Comparison of ENCODE assay signal across 28 cellular contexts in the genomic region with DNA sequence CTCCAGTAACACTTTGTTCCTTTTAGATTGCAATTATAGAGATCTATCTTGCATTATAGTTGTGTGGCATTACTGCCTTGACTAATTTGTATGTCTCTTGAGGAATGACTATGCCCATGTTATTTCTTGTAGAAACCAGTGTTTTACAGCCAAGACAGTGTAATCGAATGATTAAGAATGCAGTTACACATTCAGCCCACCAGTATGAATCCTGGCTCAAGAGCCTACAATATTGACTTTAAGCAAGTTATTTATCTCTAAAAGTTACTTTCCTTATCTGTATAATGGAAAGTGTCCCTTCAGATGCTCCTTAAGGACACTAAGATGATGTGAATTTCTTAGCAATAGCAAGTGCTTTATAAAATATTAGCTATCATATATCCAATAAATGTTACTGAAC. TPM values are rescaled to one million over a fixed set of nuclear protein-coding genes. Genes with fewer than 3 reads are reported as not detected.
DNase-seq lines count a peak whose midpoint lies in the region; ATAC-seq and TF ChIP-seq lines count a peak whose summit lies in the region.
"Had no signal": no experiment of that assay in that cellular context is flagged by ENCODE, and none has a peak within 500 bp of the region (broad histone marks: within the 10 kb centered on the region; RNA-seq: fewer than 3 reads in every experiment).

No MANE protein-coding gene starts in this region.

- H4K8ac ChIP-seq in IMR-90 (ENCODE audit: low read depth in 2 of 2, low read length in 2 of 2) = no peak overlapping the region

- TF ChIP-seq POLR2A in IMR-90 (IDR thresholded peaks at IDR 0.05; ENCODE audit: low read depth, low read length) = no peak
- TF ChIP-seq POLR2A in vagina (IDR thresholded peaks at IDR 0.05) = no peak

- no peak overlapping the region for H3K4me2 ChIP-seq in IMR-90 (ENCODE audit: low read depth, low read length)
- H3K4me2 ChIP-seq: BLaER1 treated with 17β-estradiol and CSF1 and Interleukin-3, amounts not matched to agents 10 nM and 100 nM; hepatocyte had no signal

- H3K27ac Mint-ChIP-seq in chondrocyte (ENCODE audit: unreplicated experiment) (no peak overlapping the region), neural crest cell (ENCODE audit: unreplicated experiment) (no peak overlapping the region)
- H3K27ac Mint-ChIP-seq: activated CD4-positive, alpha-beta T cell treated with anti-CD3 and anti-CD28 coated beads, Interleukin-2, amount 10 ng/mL, durations not matched to agents 24 days and 14 days; T-helper 2 cell treated with Interferon-gamma antibody and Interleukin-4, amounts not matched to agents 5 μg/mL and 100 μg/mL, for 36 hours had no signal

- no peaks in the 10 kb centered on the region for H3K9me3 ChIP-seq in IMR-90 (ENCODE audit: control insufficient read depth, insufficient read depth, low read length)
- no peaks in the 10 kb centered on the region for H3K9me3 ChIP-seq in vagina
- H3K9me3 ChIP-seq: neutrophil, prostate gland had no signal

- no CpG with 5 or more reads among the region's 1 CpG for WGBS in IMR-90 (ENCODE audit: extremely low coverage in 2 of 2, insufficient read length in 1 of 2), 2 experiments

- no peak overlapping the region for H3K23ac ChIP-seq in IMR-90 (ENCODE audit: low read depth, low read length)

- H3K36me3 ChIP-seq in IMR-90 (ENCODE audit: control insufficient read depth, insufficient read depth, low read length) (no peaks in the 10 kb centered on the region), vagina (no peaks in the 10 kb centered on the region)
- H3K36me3 ChIP-seq: brain microvascular endothelial cell, neutrophil, prostate gland had no signal

- no peak overlapping the region for H2AK9ac ChIP-seq in IMR-90 (replicated peaks; ENCODE audit: low read depth, low read length, poor library complexity)

- H2AFZ ChIP-seq in IMR-90 (replicated peaks; ENCODE audit: low read length, poor library complexity) = no peak overlapping the region
- H2AFZ ChIP-seq: hepatocyte had no signal

- CTCF ChIA-PET in IMR-90 (lab: Yijun Ruan, JAX) = no interaction called here

- ATAC-seq in IMR-90 (ENCODE audit: low read depth) (peak; percentile 42; the same call in 1 of the 2 replicates), Right ventricle myocardium superior (ENCODE audit: poor library complexity) (no peak)
- ATAC-seq: Right ventricle myocardium inferior had no signal

- in situ Hi-C loops in IMR-90 (cut with MboI; ENCODE audit: low sequenced_read_pairs) = no loop called here

- DNase-seq in AG10803 (ENCODE audit: low read depth) (no peak), IMR-90 (no peak), chondrocyte (ENCODE audit: low spot score) (no peak), neural crest cell (ENCODE audit: low read depth, low spot score) (no peak), vagina (ENCODE audit: extremely low spot score in 2 of 2) (no peak), Right ventricle myocardium superior (no peak), 8988T (no peak)
- no peak for DNase-seq in activated CD8-positive, alpha-beta memory T cell treated with anti-CD3 and anti-CD28 coated beads, Interleukin-2, amount 50 U/mL, for 4 hours
- DNase-seq: ACHN; activated CD4-positive, alpha-beta T cell treated with anti-CD3 and anti-CD28 coated beads, Interleukin-2, amount 10 ng/mL, durations not matched to agents 24 days and 14 days; activated naive CD4-positive, alpha-beta T cell treated with Interleukin-2 at 50 U/mL for 16 hours; activated T-cell treated with anti-CD3 and anti-CD28 coated beads, Interleukin-2, amount 50 U/mL, for 48 hours; amniotic stem cell; brain microvascular endothelial cell; COR-L47; DMS53; foreskin melanocyte; GDM1; Karpas-422; mammary epithelial cell; NCI-H1694 treated with DMSO at 0.1 percent for 48 hours; stimulated activated naive CD4-positive, alpha-beta T cell treated with Interleukin-2 at 50 U/mL for 16 hours had no signal

- no peak overlapping the region for H3K18ac ChIP-seq in IMR-90 (ENCODE audit: low read depth, low read length)

- H3K27ac ChIP-seq in IMR-90 (ENCODE audit: insufficient read depth, low read length) = no peak overlapping the region
- H3K27ac ChIP-seq in vagina = no peak overlapping the region
- H3K27ac ChIP-seq: BLaER1 treated with 17β-estradiol and CSF1 and Interleukin-3, amounts not matched to agents 10 nM and 100 nM; brain microvascular endothelial cell; hepatocyte; neutrophil; prostate gland had no signal

- H3K4me3 ChIP-seq in AG10803 (ENCODE audit: low read length) (no peak overlapping the region), IMR-90 (ENCODE audit: insufficient read depth, low read depth, low read length) (no peak overlapping the region), vagina (no peak overlapping the region)
- H3K4me3 ChIP-seq: BLaER1 treated with 17β-estradiol and CSF1 and Interleukin-3, amounts not matched to agents 10 nM and 100 nM; hepatocyte; prostate gland had no signal

- no peak overlapping the region for H2BK120ac ChIP-seq in IMR-90 (ENCODE audit: low read depth, low read length)

- no peak for TF ChIP-seq RAD21 in IMR-90 (IDR thresholded peaks at IDR 0.05; ENCODE audit: low read length)

- intact Hi-C loops in IMR-90 (cut with micrococcal nuclease) (no loop called here), vagina (cut with DNase I) (no loop called here), Right ventricle myocardium superior (cut with DNase I) (no loop called here)

- POLR2A ChIA-PET in IMR-90 (lab: Charles Lee; ENCODE audit: unreplicated experiment) = no interaction called here

- no peak overlapping the region for H4K5ac ChIP-seq in IMR-90 (ENCODE audit: low read depth, low read length)

- H3K27me3 ChIP-seq in IMR-90 (ENCODE audit: control insufficient read depth, insufficient read depth, low read length) (no peaks in the 10 kb centered on the region), vagina (no peaks in the 10 kb centered on the region)
- H3K27me3 ChIP-seq: BLaER1 treated with 17β-estradiol and CSF1 and Interleukin-3, amounts not matched to agents 10 nM and 100 nM; brain microvascular endothelial cell; hepatocyte; neutrophil had no signal

- no TSS peak for BruUV-seq in IMR-90 (replicated peaks; lab: Mats Ljungman, UMichigan)

- H3K4ac ChIP-seq in IMR-90 (ENCODE audit: low read depth, low read length) = no peak overlapping the region

- H3K4me1 Mint-ChIP-seq in chondrocyte (ENCODE audit: low read depth) = no peaks in the 10 kb centered on the region
- H3K4me1 Mint-ChIP-seq in neural crest cell = peaks cover 4% of the 10 kb centered on the region

- no peak overlapping the region for H2BK5ac ChIP-seq in IMR-90 (ENCODE audit: low read depth, low read length, poor library complexity, severe bottlenecking)

- H4K91ac ChIP-seq in IMR-90 (ENCODE audit: insufficient read depth, low read depth, low read length) = no peak overlapping the region

- H2BK20ac ChIP-seq in IMR-90 (ENCODE audit: low read depth, low read length) = no peak overlapping the region

- no peaks in the 10 kb centered on the region for H3K9me1 ChIP-seq in IMR-90 (ENCODE audit: insufficient read depth, low read length)

- no peak overlapping the region for H2AK5ac ChIP-seq in IMR-90 (ENCODE audit: low read depth, low read length)

- no peak overlapping the region for H3K9ac ChIP-seq in IMR-90 (ENCODE audit: low read depth, low read length)
- H3K9ac ChIP-seq: BLaER1 treated with 17β-estradiol and CSF1 and Interleukin-3, amounts not matched to agents 10 nM and 100 nM had no signal

- no peak overlapping the region for H2BK15ac ChIP-seq in IMR-90 (ENCODE audit: low read depth, low read length)

- H3K14ac ChIP-seq in IMR-90 (replicated peaks; ENCODE audit: low read depth, low read length) = no peak overlapping the region

- peaks cover 5% of the 10 kb centered on the region for H3K9me3 Mint-ChIP-seq in chondrocyte (ENCODE audit: low read depth)
- H3K9me3 Mint-ChIP-seq in neural crest cell = no peaks in the 10 kb centered on the region
- H3K9me3 Mint-ChIP-seq: T-helper 2 cell treated with Interferon-gamma antibody and Interleukin-4, amounts not matched to agents 5 μg/mL and 100 μg/mL, for 36 hours had no signal

- no peaks in the 10 kb centered on the region for H3K79me1 ChIP-seq in IMR-90 (ENCODE audit: low read depth in 1 of 2, low read length in 2 of 2)

- H3K56ac ChIP-seq in IMR-90 (ENCODE audit: extremely low read depth, insufficient read depth, low read length) = no peak overlapping the region

- H3K4me3 Mint-ChIP-seq in chondrocyte (ENCODE audit: unreplicated experiment) (no peak overlapping the region), neural crest cell (no peak overlapping the region)
- H3K4me3 Mint-ChIP-seq: activated CD4-positive, alpha-beta T cell treated with anti-CD3 and anti-CD28 coated beads, Interleukin-2, amount 10 ng/mL, durations not matched to agents 24 days and 14 days; T-helper 2 cell treated with Interferon-gamma antibody and Interleukin-4, amounts not matched to agents 5 μg/mL and 100 μg/mL, for 36 hours had no signal

- TF ChIP-seq CTCF in AG10803 (conservative IDR thresholded peaks at IDR 0.05; ENCODE audit: low read length) = peak; percentile 23; the same call in 1 of the 2 replicates
- TF ChIP-seq CTCF in IMR-90 (conservative IDR thresholded peaks at IDR 0.05; ENCODE audit: low read depth, low read length) = no peak
- TF ChIP-seq CTCF in chondrocyte (IDR thresholded peaks at IDR 0.05) = peak; percentile 10
- TF ChIP-seq CTCF in neural crest cell (conservative IDR thresholded peaks at IDR 0.05) = peak; percentile 36
- no peak for TF ChIP-seq CTCF in vagina (IDR thresholded peaks at IDR 0.05)

- H3K4me1 ChIP-seq in IMR-90 (ENCODE audit: control insufficient read depth, insufficient read depth, low read length) (no peaks in the 10 kb centered on the region), vagina (no peaks in the 10 kb centered on the region)
- H3K4me1 ChIP-seq: prostate gland had no signal

- H3K36me3 Mint-ChIP-seq in chondrocyte (ENCODE audit: low read depth) = peaks cover 8% of the 10 kb centered on the region
- H3K36me3 Mint-ChIP-seq in neural crest cell (ENCODE audit: low read depth) = peaks cover 2% of the 10 kb centered on the region

- no peaks in the 10 kb centered on the region for H4K20me1 ChIP-seq in IMR-90 (ENCODE audit: insufficient read depth, low read length)

- dilution Hi-C loops in IMR-90 (cut with HindIII; ENCODE audit: low sequenced_read_pairs, unreplicated experiment) = no loop called here

- no peaks in the 10 kb centered on the region for H3K27me3 Mint-ChIP-seq in chondrocyte (ENCODE audit: low read depth)
- H3K27me3 Mint-ChIP-seq in neural crest cell (ENCODE audit: low read depth) = no peaks in the 10 kb centered on the region

TF ChIP-seq in IMR-90, 13 proteins besides CTCF, POLR2A, EP300 and RAD21 (continues in another document):
- TF ChIP-seq NFE2L2 (IDR thresholded peaks at IDR 0.05; ENCODE audit: low read depth, low read length) = no peak
- no peak for TF ChIP-seq CEBPB (IDR thresholded peaks at IDR 0.05; ENCODE audit: low read depth, low read length)
- TF ChIP-seq CHD1 (IDR thresholded peaks at IDR 0.05; ENCODE audit: low read depth, low read length) = no peak
- no peak for TF ChIP-seq MAZ (IDR thresholded peaks at IDR 0.05; ENCODE audit: borderline replicate concordance, low read depth, low read length)

RNA-seq across cellular contexts. Expression of gene SNX24, which starts 9.7 kb away (rescaled TPM):
- total RNA-seq in IMR-90 (2012; rRNA removed) (13.8 and 21.7 TPM in 2 replicates), chondrocyte (10.2 to 14.3 TPM (median 10.6 TPM) in 3 replicates), neural crest cell (19.3 and 19.7 TPM in 2 replicates), vagina (19.4 TPM), Right ventricle myocardium superior (13.1 TPM)
- polyA plus RNA-seq in IMR-90 (2012; rRNA removed) = 12.7 and 15.0 TPM in 2 replicates
- 2.1 and 4.3 TPM in 2 replicates for polyA plus RNA-seq in IMR-90 (2012; cell fraction: cytosol; rRNA removed)
- polyA plus RNA-seq in IMR-90 (2012; cell fraction: nucleus; rRNA removed; ENCODE audit: low replicate concordance) = 1.1 and 14.0 TPM in 2 replicates

Comparison
In these comparisons a context has a peak if more than half of its experiments do, and no peak if none do; other contexts are left out.
1. CTCF ChIP-seq: peak in AG10803 (single experiment), chondrocyte (single experiment) and neural crest cell (single experiment); none in IMR-90 (single experiment) and vagina (0 of 3).